1 cellular context compared by ENCODE assay signal in the genomic region with DNA sequence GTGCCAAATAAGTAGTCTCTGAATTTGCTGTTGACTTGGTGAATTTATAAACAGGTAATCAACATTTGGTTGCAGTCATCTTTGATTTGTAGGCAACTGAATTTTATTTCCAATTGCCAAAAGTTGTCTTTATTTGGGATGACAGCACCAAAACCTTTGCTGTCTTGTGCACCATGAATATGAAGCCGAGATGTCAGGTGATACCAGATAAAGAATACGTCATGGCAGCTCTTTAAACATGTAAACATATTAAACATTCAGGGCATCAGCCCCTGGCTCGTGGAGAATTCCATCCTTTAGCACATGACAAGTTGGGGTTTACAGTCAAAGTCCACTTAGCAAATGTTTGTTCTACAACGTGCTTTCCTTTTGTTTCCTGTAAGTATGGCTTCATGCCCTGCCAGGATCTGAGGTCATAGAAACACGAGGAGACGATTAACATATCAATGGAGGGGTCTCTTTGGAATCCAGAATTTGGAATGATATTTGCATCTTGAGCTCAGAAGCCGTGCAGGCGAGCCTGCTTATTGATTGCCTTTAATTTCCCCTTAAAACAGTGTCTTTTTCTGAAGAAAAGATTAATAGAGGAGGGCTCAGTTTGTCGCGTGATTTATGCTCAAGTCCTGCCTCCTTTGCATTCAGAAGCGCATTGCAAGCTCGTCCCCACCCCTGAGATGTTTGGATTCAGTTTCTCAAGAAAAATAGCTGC.
TF ChIP-seq lines count a peak whose summit lies in the region.

No MANE protein-coding gene starts in this region.

TF ChIP-seq in HepG2, 621 proteins besides CTCF, POLR2A, EP300 and RAD21 (continued from another document and continues in another):
- TF ChIP-seq ZNF34 (CRISPR knock-in tag; IDR thresholded peaks at IDR 0.05; ENCODE audit: borderline replicate concordance) (no peak), TBX3 (IDR thresholded peaks at IDR 0.05; ENCODE audit: borderline replicate concordance) (peak; percentile 72; the same call in 1 of the 2 replicates), ZNF703 (CRISPR knock-in tag; IDR thresholded peaks at IDR 0.05; ENCODE audit: borderline replicate concordance) (no peak), TOE1 (CRISPR knock-in tag; IDR thresholded peaks at IDR 0.05) (0 out of 2 replicates have a peak, but pooled peaks have one; percentile 60), NR2F2 (IDR thresholded peaks at IDR 0.05; ENCODE audit: borderline replicate concordance, low read depth) (peak; percentile 71), ZFP1 (CRISPR knock-in tag; IDR thresholded peaks at IDR 0.05) (peak; percentile 93), ZFP36L1 (CRISPR knock-in tag; IDR thresholded peaks at IDR 0.05) (no peak; the same call in 1 of the 2 replicates), CBX2 (IDR thresholded peaks at IDR 0.05; ENCODE audit: low read depth, low read length) (no peak), CBX2 (CRISPR knock-in tag; IDR thresholded peaks at IDR 0.05; ENCODE audit: low read depth) (0 out of 2 replicates have a peak, but pooled peaks have one; percentile 26), MXD4 (CRISPR knock-in tag; IDR thresholded peaks at IDR 0.05) (no peak; the same call in 1 of the 2 replicates), RBM39 (IDR thresholded peaks at IDR 0.05; ENCODE audit: low read depth, low read length, poor library complexity, severe bottlenecking) (no peak), ZNF547 (CRISPR knock-in tag; IDR thresholded peaks at IDR 0.05) (peak; percentile 66), PAF1 (CRISPR knock-in tag; IDR thresholded peaks at IDR 0.05) (no peak), ZNF292 (CRISPR knock-in tag; IDR thresholded peaks at IDR 0.05; ENCODE audit: borderline replicate concordance, low read depth) (peak; percentile 95; the same call in 1 of the 2 replicates), IKZF1 (IDR thresholded peaks at IDR 0.05) (no peak), AGO1 (IDR thresholded peaks at IDR 0.05; ENCODE audit: low read depth, low read length, poor library complexity, severe bottlenecking) (no peak), ATAD3A (CRISPR knock-in tag; IDR thresholded peaks at IDR 0.05) (no peak), RBM22 (optimal IDR thresholded peaks at IDR 0.05; ENCODE audit: low read length) (no peak), THAP11 (CRISPR knock-in tag; IDR thresholded peaks at IDR 0.05) (peak; percentile 82)
- TF ChIP-seq, protein P1, sequence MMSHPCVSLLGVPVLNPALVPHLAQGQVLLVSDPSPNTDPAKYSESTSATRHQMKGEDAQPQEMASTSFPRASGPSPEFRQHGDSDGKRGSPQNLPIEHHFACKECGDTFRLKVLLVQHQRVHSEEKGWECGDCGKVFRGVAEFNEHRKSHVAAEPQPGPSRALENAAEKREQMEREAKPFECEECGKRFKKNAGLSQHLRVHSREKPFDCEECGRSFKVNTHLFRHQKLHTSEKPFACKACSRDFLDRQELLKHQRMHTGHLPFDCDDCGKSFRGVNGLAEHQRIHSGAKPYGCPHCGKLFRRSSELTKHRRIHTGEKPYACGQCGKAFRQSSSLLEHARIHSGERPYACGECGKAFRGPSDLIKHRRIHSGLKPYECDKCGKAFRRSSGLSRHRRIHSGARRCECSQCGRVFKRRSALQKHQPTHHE (CRISPR knock-in tag; IDR thresholded peaks at IDR 0.05; ENCODE audit: borderline replicate concordance), result no peak
- TF ChIP-seq, protein P2, sequence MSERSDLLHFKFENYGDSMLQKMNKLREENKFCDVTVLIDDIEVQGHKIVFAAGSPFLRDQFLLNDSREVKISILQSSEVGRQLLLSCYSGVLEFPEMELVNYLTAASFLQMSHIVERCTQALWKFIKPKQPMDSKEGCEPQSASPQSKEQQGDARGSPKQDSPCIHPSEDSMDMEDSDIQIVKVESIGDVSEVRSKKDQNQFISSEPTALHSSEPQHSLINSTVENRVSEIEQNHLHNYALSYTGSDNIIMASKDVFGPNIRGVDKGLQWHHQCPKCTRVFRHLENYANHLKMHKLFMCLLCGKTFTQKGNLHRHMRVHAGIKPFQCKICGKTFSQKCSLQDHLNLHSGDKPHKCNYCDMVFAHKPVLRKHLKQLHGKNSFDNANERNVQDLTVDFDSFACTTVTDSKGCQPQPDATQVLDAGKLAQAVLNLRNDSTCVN (CRISPR knock-in tag; IDR thresholded peaks at IDR 0.05; ENCODE audit: borderline replicate concordance), result 0 out of 2 replicates have a peak, but pooled peaks have one; percentile 51
- TF ChIP-seq, protein P3, sequence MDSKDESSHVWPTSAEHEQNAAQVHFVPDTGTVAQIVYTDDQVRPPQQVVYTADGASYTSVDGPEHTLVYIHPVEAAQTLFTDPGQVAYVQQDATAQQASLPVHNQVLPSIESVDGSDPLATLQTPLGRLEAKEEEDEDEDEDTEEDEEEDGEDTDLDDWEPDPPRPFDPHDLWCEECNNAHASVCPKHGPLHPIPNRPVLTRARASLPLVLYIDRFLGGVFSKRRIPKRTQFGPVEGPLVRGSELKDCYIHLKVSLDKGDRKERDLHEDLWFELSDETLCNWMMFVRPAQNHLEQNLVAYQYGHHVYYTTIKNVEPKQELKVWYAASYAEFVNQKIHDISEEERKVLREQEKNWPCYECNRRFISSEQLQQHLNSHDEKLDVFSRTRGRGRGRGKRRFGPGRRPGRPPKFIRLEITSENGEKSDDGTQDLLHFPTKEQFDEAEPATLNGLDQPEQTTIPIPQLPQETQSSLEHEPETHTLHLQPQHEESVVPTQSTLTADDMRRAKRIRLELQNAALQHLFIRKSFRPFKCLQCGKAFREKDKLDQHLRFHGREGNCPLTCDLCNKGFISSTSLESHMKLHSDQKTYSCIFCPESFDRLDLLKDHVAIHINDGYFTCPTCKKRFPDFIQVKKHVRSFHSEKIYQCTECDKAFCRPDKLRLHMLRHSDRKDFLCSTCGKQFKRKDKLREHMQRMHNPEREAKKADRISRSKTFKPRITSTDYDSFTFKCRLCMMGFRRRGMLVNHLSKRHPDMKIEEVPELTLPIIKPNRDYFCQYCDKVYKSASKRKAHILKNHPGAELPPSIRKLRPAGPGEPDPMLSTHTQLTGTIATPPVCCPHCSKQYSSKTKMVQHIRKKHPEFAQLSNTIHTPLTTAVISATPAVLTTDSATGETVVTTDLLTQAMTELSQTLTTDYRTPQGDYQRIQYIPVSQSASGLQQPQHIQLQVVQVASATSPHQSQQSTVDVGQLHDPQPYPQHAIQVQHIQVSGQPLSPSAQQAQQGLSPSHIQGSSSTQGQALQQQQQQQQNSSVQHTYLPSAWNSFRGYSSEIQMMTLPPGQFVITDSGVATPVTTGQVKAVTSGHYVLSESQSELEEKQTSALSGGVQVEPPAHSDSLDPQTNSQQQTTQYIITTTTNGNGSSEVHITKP (CRISPR knock-in tag; IDR thresholded peaks at IDR 0.05; ENCODE audit: low read depth), result peak; percentile 87
- TF ChIP-seq, protein P4, sequence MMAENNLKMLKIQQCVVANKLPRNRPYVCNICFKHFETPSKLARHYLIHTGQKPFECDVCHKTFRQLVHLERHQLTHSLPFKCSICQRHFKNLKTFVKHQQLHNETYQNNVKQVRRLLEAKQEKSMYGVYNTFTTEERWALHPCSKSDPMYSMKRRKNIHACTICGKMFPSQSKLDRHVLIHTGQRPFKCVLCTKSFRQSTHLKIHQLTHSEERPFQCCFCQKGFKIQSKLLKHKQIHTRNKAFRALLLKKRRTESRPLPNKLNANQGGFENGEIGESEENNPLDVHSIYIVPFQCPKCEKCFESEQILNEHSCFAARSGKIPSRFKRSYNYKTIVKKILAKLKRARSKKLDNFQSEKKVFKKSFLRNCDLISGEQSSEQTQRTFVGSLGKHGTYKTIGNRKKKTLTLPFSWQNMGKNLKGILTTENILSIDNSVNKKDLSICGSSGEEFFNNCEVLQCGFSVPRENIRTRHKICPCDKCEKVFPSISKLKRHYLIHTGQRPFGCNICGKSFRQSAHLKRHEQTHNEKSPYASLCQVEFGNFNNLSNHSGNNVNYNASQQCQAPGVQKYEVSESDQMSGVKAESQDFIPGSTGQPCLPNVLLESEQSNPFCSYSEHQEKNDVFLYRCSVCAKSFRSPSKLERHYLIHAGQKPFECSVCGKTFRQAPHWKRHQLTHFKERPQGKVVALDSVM (CRISPR knock-in tag; IDR thresholded peaks at IDR 0.05), result 0 out of 2 replicates have a peak, but pooled peaks have one; percentile 35
- TF ChIP-seq, protein P5, sequence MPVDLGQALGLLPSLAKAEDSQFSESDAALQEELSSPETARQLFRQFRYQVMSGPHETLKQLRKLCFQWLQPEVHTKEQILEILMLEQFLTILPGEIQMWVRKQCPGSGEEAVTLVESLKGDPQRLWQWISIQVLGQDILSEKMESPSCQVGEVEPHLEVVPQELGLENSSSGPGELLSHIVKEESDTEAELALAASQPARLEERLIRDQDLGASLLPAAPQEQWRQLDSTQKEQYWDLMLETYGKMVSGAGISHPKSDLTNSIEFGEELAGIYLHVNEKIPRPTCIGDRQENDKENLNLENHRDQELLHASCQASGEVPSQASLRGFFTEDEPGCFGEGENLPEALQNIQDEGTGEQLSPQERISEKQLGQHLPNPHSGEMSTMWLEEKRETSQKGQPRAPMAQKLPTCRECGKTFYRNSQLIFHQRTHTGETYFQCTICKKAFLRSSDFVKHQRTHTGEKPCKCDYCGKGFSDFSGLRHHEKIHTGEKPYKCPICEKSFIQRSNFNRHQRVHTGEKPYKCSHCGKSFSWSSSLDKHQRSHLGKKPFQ (CRISPR knock-in tag; IDR thresholded peaks at IDR 0.05; ENCODE audit: insufficient replicate concordance), result no peak
- TF ChIP-seq, protein P6, sequence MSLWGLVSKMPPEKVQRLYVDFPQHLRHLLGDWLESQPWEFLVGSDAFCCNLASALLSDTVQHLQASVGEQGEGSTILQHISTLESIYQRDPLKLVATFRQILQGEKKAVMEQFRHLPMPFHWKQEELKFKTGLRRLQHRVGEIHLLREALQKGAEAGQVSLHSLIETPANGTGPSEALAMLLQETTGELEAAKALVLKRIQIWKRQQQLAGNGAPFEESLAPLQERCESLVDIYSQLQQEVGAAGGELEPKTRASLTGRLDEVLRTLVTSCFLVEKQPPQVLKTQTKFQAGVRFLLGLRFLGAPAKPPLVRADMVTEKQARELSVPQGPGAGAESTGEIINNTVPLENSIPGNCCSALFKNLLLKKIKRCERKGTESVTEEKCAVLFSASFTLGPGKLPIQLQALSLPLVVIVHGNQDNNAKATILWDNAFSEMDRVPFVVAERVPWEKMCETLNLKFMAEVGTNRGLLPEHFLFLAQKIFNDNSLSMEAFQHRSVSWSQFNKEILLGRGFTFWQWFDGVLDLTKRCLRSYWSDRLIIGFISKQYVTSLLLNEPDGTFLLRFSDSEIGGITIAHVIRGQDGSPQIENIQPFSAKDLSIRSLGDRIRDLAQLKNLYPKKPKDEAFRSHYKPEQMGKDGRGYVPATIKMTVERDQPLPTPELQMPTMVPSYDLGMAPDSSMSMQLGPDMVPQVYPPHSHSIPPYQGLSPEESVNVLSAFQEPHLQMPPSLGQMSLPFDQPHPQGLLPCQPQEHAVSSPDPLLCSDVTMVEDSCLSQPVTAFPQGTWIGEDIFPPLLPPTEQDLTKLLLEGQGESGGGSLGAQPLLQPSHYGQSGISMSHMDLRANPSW (CRISPR knock-in tag; IDR thresholded peaks at IDR 0.05; ENCODE audit: borderline replicate concordance), result peak; percentile 98
- TF ChIP-seq, protein P7, sequence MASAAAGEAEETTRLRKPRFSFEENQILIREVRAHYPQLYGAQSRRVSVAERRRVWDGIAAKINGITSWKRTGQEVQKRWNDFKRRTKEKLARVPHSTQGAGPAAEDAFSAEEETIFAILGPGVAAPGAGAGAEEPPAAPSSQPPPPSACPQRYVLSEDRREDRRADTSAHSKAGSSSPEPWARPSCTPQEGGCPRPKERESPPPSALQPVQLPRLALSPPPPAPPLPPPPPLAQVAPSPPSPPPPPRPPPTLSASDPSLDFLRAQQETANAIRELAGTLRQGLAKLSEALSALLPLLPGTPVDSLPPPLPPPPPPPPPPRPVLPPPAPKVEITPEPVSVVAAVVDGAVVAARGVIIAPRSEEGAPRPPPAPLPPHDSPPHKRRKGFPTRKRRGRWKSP (CRISPR knock-in tag; IDR thresholded peaks at IDR 0.05), result peak; percentile 82; the same call in 1 of the 2 replicates
- TF ChIP-seq, protein P8, sequence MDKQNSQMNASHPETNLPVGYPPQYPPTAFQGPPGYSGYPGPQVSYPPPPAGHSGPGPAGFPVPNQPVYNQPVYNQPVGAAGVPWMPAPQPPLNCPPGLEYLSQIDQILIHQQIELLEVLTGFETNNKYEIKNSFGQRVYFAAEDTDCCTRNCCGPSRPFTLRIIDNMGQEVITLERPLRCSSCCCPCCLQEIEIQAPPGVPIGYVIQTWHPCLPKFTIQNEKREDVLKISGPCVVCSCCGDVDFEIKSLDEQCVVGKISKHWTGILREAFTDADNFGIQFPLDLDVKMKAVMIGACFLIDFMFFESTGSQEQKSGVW (CRISPR knock-in tag; IDR thresholded peaks at IDR 0.05; ENCODE audit: borderline replicate concordance), result no peak
- TF ChIP-seq, protein P9, sequence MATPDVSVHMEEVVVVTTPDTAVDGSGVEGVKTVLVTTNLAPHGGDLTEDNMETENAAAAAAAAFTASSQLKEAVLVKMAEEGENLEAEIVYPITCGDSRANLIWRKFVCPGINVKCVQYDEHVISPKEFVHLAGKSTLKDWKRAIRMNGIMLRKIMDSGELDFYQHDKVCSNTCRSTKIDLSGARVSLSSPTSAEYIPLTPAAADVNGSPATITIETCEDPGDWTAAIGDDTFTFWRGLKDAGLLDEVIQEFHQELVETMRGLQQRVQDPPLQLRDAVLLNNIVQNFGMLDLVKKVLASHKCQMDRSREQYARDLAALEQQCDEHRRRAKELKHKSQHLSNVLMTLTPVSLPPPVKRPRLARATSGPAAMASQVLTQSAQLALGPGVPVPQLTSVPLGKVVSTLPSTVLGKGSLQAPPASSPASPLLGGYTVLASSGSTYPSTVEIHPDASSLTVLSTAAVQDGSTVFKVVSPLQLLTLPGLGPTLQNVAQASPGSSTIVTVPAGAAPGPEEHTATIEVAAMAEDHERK (CRISPR knock-in tag; IDR thresholded peaks at IDR 0.05; ENCODE audit: low read depth), result peak; percentile 60
- TF ChIP-seq, protein P10, sequence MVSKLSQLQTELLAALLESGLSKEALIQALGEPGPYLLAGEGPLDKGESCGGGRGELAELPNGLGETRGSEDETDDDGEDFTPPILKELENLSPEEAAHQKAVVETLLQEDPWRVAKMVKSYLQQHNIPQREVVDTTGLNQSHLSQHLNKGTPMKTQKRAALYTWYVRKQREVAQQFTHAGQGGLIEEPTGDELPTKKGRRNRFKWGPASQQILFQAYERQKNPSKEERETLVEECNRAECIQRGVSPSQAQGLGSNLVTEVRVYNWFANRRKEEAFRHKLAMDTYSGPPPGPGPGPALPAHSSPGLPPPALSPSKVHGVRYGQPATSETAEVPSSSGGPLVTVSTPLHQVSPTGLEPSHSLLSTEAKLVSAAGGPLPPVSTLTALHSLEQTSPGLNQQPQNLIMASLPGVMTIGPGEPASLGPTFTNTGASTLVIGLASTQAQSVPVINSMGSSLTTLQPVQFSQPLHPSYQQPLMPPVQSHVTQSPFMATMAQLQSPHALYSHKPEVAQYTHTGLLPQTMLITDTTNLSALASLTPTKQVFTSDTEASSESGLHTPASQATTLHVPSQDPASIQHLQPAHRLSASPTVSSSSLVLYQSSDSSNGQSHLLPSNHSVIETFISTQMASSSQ (IDR thresholded peaks at IDR 0.05; ENCODE audit: low read depth), result peak; percentile 46; the same call in 1 of the 2 replicates
- TF ChIP-seq, protein P10 (CRISPR knock-in tag; IDR thresholded peaks at IDR 0.05; ENCODE audit: borderline replicate concordance), result peak; percentile 83; the same call in 1 of the 2 replicates
